Comparison of ENCODE assay signal across 1 cellular context in the genomic region with DNA sequence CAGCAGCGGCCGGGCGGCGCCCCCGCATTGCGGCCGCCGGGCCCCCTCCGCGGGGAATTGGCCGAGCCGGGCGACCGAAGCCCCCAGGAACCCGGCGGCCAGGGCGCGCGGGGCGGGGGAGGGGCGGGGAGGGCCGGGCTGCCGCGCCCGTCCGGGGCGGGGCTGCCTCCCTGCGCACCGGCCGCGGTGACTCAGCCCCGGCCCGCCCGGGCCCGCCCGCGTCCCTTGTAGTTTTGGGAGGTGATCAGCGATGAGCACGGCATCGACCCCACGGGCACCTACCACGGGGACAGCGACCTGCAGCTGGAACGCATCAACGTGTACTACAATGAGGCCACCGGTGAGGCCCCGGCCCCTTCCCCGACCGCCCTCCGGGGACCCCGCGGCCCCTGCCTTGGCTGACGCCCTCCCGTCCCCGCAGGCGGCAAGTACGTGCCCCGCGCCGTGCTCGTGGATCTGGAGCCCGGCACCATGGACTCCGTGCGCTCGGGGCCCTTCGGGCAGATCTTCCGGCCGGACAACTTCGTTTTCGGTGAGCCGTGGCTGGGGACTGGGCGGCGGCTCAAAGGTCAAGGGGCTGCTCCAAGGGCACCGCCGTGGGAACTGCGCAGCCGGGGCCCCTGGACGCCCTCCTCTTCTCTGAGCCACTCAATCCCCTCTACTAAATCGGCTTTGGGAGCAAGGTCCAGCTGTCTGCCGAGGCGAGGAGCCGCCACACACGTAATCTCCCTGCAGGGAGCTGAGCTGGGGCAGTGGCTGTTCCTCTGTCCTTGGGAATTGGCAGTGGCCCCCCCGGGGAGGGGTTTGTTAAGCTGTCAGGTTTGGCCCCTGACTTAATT.
TF ChIP-seq lines count a peak whose summit lies in the region.

No MANE protein-coding gene starts in this region.

TF ChIP-seq in HepG2, 621 proteins besides CTCF, POLR2A, EP300 and RAD21 (continued from another document and continues in another):
- TF ChIP-seq ARID3A (IDR thresholded peaks at IDR 0.05; ENCODE audit: low read depth, low read length), result no peak
- TF ChIP-seq, protein P1, sequence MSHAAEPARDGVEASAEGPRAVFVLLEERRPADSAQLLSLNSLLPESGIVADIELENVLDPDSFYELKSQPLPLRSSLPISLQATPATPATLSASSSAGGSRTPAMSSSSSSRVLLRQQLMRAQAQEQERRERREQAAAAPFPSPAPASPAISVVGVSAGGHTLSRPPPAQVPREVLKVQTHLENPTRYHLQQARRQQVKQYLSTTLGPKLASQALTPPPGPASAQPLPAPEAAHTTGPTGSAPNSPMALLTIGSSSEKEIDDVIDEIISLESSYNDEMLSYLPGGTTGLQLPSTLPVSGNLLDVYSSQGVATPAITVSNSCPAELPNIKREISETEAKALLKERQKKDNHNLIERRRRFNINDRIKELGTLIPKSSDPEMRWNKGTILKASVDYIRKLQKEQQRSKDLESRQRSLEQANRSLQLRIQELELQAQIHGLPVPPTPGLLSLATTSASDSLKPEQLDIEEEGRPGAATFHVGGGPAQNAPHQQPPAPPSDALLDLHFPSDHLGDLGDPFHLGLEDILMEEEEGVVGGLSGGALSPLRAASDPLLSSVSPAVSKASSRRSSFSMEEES (CRISPR knock-in tag; IDR thresholded peaks at IDR 0.05), result no peak
- TF ChIP-seq, protein P2, sequence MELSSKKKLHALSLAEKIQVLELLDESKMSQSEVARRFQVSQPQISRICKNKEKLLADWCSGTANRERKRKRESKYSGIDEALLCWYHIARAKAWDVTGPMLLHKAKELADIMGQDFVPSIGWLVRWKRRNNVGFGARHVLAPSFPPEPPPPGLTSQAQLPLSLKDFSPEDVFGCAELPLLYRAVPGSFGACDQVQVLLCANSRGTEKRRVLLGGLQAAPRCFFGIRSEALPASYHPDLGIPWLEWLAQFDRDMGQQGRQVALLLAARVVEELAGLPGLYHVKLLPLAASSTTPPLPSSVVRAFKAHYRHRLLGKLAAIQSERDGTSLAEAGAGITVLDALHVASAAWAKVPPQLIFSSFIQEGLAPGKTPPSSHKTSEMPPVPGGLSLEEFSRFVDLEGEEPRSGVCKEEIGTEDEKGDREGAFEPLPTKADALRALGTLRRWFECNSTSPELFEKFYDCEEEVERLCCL (CRISPR knock-in tag; IDR thresholded peaks at IDR 0.05; ENCODE audit: borderline replicate concordance), result peak; percentile 63; the same call in 1 of the 2 replicates
- peak; percentile 28; the same call in 1 of the 2 replicates for TF ChIP-seq ZNF672 (CRISPR knock-in tag; IDR thresholded peaks at IDR 0.05)
- no peak for TF ChIP-seq PBX3 (CRISPR knock-in tag; IDR thresholded peaks at IDR 0.05; ENCODE audit: borderline replicate concordance)
- no peak for TF ChIP-seq RFX1 (IDR thresholded peaks at IDR 0.05)
- TF ChIP-seq ZNF781 (CRISPR knock-in tag; IDR thresholded peaks at IDR 0.05; ENCODE audit: borderline replicate concordance, not compliant biosample characterization), result no peak
- TF ChIP-seq THAP11 (CRISPR knock-in tag; IDR thresholded peaks at IDR 0.05), result peak; percentile 48
- no peak for TF ChIP-seq NCOA1 (CRISPR knock-in tag; IDR thresholded peaks at IDR 0.05)
- TF ChIP-seq ZNF710 (CRISPR knock-in tag; IDR thresholded peaks at IDR 0.05; ENCODE audit: borderline replicate concordance), result peak; percentile 14
- TF ChIP-seq CAMTA2 (CRISPR knock-in tag; IDR thresholded peaks at IDR 0.05; ENCODE audit: borderline replicate concordance), result peak; percentile 63; the same call in 1 of the 2 replicates
- TF ChIP-seq ZNF143 (CRISPR knock-in tag; IDR thresholded peaks at IDR 0.05), result no peak
- no peak; the same call in 1 of the 2 replicates for TF ChIP-seq ZBTB43 (CRISPR knock-in tag; conservative IDR thresholded peaks at IDR 0.05)
- peak; percentile 27; the same call in 1 of the 2 replicates for TF ChIP-seq ZMAT3 (CRISPR knock-in tag; conservative IDR thresholded peaks at IDR 0.05)
- TF ChIP-seq ZBTB25 (CRISPR knock-in tag; IDR thresholded peaks at IDR 0.05), result peak; percentile 71; the same call in 1 of the 2 replicates
- peak; percentile 74 for TF ChIP-seq PHF21A (CRISPR knock-in tag; IDR thresholded peaks at IDR 0.05)
- TF ChIP-seq MAZ (IDR thresholded peaks at IDR 0.05; ENCODE audit: borderline replicate concordance, low read depth, low read length), result no peak
- no peak for TF ChIP-seq MAZ (CRISPR knock-in tag; IDR thresholded peaks at IDR 0.05; ENCODE audit: low read depth)
- TF ChIP-seq KDM5B (CRISPR knock-in tag; IDR thresholded peaks at IDR 0.05; ENCODE audit: borderline replicate concordance), result peak; percentile 28; the same call in 1 of the 2 replicates
- 0 out of 2 replicates have a peak, but pooled peaks have one; percentile 84 for TF ChIP-seq ZNF20 (CRISPR knock-in tag; IDR thresholded peaks at IDR 0.05)
- TF ChIP-seq ZNF530 (CRISPR knock-in tag; IDR thresholded peaks at IDR 0.05; ENCODE audit: low read depth), result no peak
- no peak for TF ChIP-seq HHEX (CRISPR knock-in tag; IDR thresholded peaks at IDR 0.05)
- no peak for TF ChIP-seq ZBTB4 (CRISPR knock-in tag; IDR thresholded peaks at IDR 0.05; ENCODE audit: borderline replicate concordance)
- TF ChIP-seq E2F5 (CRISPR knock-in tag; conservative IDR thresholded peaks at IDR 0.05), result no peak
- no peak; the same call in 1 of the 2 replicates for TF ChIP-seq WIZ (CRISPR knock-in tag; IDR thresholded peaks at IDR 0.05)
- peak; percentile 67; the same call in 1 of the 2 replicates for TF ChIP-seq NFKB2 (CRISPR knock-in tag; IDR thresholded peaks at IDR 0.05; ENCODE audit: borderline replicate concordance)
- TF ChIP-seq ZNF562 (CRISPR knock-in tag; IDR thresholded peaks at IDR 0.05; ENCODE audit: borderline replicate concordance), result no peak
- TF ChIP-seq ZNF644 (CRISPR knock-in tag; IDR thresholded peaks at IDR 0.05; ENCODE audit: low read depth), result no peak
- 0 out of 2 replicates have a peak, but pooled peaks have one; percentile 37 for TF ChIP-seq BCL6 (CRISPR knock-in tag; IDR thresholded peaks at IDR 0.05)
- TF ChIP-seq GFI1 (CRISPR knock-in tag; IDR thresholded peaks at IDR 0.05; ENCODE audit: borderline replicate concordance), result no peak
- TF ChIP-seq POLR2AphosphoS5 (IDR thresholded peaks at IDR 0.05; ENCODE audit: low read depth, low read length), result no peak
- 0 out of 2 replicates have a peak, but pooled peaks have one; percentile 48 for TF ChIP-seq ARHGAP35 (CRISPR knock-in tag; IDR thresholded peaks at IDR 0.05; ENCODE audit: borderline replicate concordance)
- TF ChIP-seq MYPOP (CRISPR knock-in tag; IDR thresholded peaks at IDR 0.05), result no peak
- peak; percentile 43 for TF ChIP-seq XRCC5 (optimal IDR thresholded peaks at IDR 0.05; ENCODE audit: low read length)
- TF ChIP-seq MIER2 (CRISPR knock-in tag; IDR thresholded peaks at IDR 0.05), result no peak
- TF ChIP-seq ZFAT (CRISPR knock-in tag; conservative IDR thresholded peaks at IDR 0.05), result no peak
